Comparison of ENCODE assay signal across 30 cellular contexts in genomic region chr1:86938855-86939254, GRCh38. TPM values are rescaled to one million over a fixed set of nuclear protein-coding genes. Genes with fewer than 3 reads are reported as not detected.
A peak's percentile ranks its signal among the peaks of the same experiment; 100 is the strongest.
DNase-seq lines count a peak whose midpoint lies in the region; ATAC-seq, FAIRE-seq and TF ChIP-seq lines count a peak whose summit lies in the region.
"Had no signal": no experiment of that assay in that cellular context is flagged by ENCODE, and none has a peak within 500 bp of the region (broad histone marks: within the 10 kb centered on the region; RNA-seq: fewer than 3 reads in every experiment).

No MANE protein-coding gene starts in this region.

- POLR2A ChIA-PET in A549 (lab: Yijun Ruan, JAX) = no interaction called here
- POLR2A ChIA-PET in HEK293T (lab: Yijun Ruan, JAX) = no interaction called here

- H3K4me3 Mint-ChIP-seq in GM23338 = peak overlapping the region; percentile 44
- H3K4me3 Mint-ChIP-seq in endodermal cell = no peak overlapping the region
- H3K4me3 Mint-ChIP-seq: activated CD8-positive, alpha-beta T cell treated with anti-CD3 and anti-CD28 coated beads for 36 hours; activated naive CD4-positive, alpha-beta T cell treated with anti-CD3 and anti-CD28 coated beads, Interleukin-2, amount 50 U/mL, for 24 hours; CD4-positive, CD25-positive, alpha-beta regulatory T cell; effector memory CD8-positive, alpha-beta T cell; HFFc6; neural progenitor cell had no signal

- H3K36me3 ChIP-seq in GM23338 (ENCODE audit: insufficient read depth) (no peaks in the 10 kb centered on the region), OCI-LY1 (ENCODE audit: insufficient read depth, low read length) (no peaks in the 10 kb centered on the region), endodermal cell (ENCODE audit: control insufficient read depth, insufficient read depth, low read length) (no peaks in the 10 kb centered on the region), trophoblast cell (ENCODE audit: control insufficient read depth in 1 of 2, insufficient read depth in 2 of 2, low read length in 2 of 2) (no peaks in the 10 kb centered on the region)
- H3K36me3 ChIP-seq: heart right ventricle, neural progenitor cell, SJSA1, upper lobe of right lung had no signal

- no peak overlapping the region for H2BK5ac ChIP-seq in trophoblast cell (ENCODE audit: low read depth, low read length, poor library complexity)

- H4K20me1 ChIP-seq in GM23338 (replicated peaks; ENCODE audit: insufficient read depth) (no peaks in the 10 kb centered on the region; the same call in 1 of the 2 replicates), OCI-LY1 (ENCODE audit: insufficient read depth, low read length) (no peaks in the 10 kb centered on the region)

- H3K4me1 ChIP-seq in A549 (peaks cover 14% of the 10 kb centered on the region; the same call in 2 of the 3 replicates), GM23338 (ENCODE audit: insufficient read depth) (peaks cover 35% of the 10 kb centered on the region), OCI-LY1 (ENCODE audit: insufficient read depth, low read length, severe bottlenecking) (peaks cover 49% of the 10 kb centered on the region), endodermal cell (ENCODE audit: control insufficient read depth, insufficient read depth, low read length) (no peaks in the 10 kb centered on the region), trophoblast cell (ENCODE audit: control insufficient read depth in 1 of 2, insufficient read depth in 2 of 2, low read length in 2 of 2) (no peaks in the 10 kb centered on the region)
- H3K4me1 ChIP-seq: parathyroid adenoma, SJSA1 had no signal

- peaks cover 5% of the 10 kb centered on the region for H3K27me3 Mint-ChIP-seq in GM23338 (ENCODE audit: insufficient read depth, low read depth, poor library complexity)
- H3K27me3 Mint-ChIP-seq in endodermal cell (ENCODE audit: insufficient read depth) = no peaks in the 10 kb centered on the region
- H3K27me3 Mint-ChIP-seq: activated CD8-positive, alpha-beta T cell treated with anti-CD3 and anti-CD28 coated beads for 36 hours; activated naive CD4-positive, alpha-beta T cell treated with anti-CD3 and anti-CD28 coated beads, Interleukin-2, amount 50 U/mL, for 24 hours; CD4-positive, CD25-positive, alpha-beta regulatory T cell; effector memory CD8-positive, alpha-beta T cell; IgD-negative memory B cell had no signal

- DNase-seq in A549 (ENCODE audit: low read depth in 1 of 2, low spot score in 1 of 2) (no peak), GM23338 (ENCODE audit: low spot score) (no peak), endodermal cell (no peak), NCI-H748 (lab: John Stamatoyannopoulos, UW; ENCODE audit: unreplicated experiment) (no peak), trophoblast cell (no peak), HEK293T (ENCODE audit: extremely low spot score) (no peak), putamen (ENCODE audit: low spot score) (no peak)
- DNase-seq: activated CD4-positive, alpha-beta T cell treated with anti-CD3 and anti-CD28 coated beads for 1 hour; activated CD8-positive, alpha-beta T cell treated with anti-CD3 and anti-CD28 coated beads for 36 hours; CD4-positive, CD25-positive, alpha-beta regulatory T cell; effector memory CD8-positive, alpha-beta T cell; heart right ventricle; HFFc6; NCI-H1092 treated with DMSO at 0.1 percent for 48 hours; NCI-H187 treated with DMSO at 0.1 percent for 48 hours; NCI-H526; right cardiac atrium; RPMI8226; stimulated activated CD4-positive, alpha-beta T cell treated with anti-CD3 and anti-CD28 coated beads, Interleukin-2, amount 100 ng/mL, for 48 hours; T-helper 1 cell; upper lobe of right lung had no signal

- H3K4me1 Mint-ChIP-seq in GM23338 (peaks cover 30% of the 10 kb centered on the region), endodermal cell (peaks cover 41% of the 10 kb centered on the region)

- H2AK5ac ChIP-seq in trophoblast cell (ENCODE audit: low read length) = no peak overlapping the region

- TF ChIP-seq POLR2A in A549 (IDR thresholded peaks at IDR 0.05; ENCODE audit: low read length) = no peak

- peak overlapping the region; percentile 76; the same call in 1 of the 2 replicates for H3K27ac Mint-ChIP-seq in GM23338
- H3K27ac Mint-ChIP-seq in endodermal cell = peak overlapping the region; percentile 20
- H3K27ac Mint-ChIP-seq: activated CD8-positive, alpha-beta T cell treated with anti-CD3 and anti-CD28 coated beads for 36 hours; activated naive CD4-positive, alpha-beta T cell treated with anti-CD3 and anti-CD28 coated beads, Interleukin-2, amount 50 U/mL, for 24 hours; activated T-helper 2 cell treated with anti-CD3 and anti-CD28 coated beads, Interferon-gamma antibody, Interleukin-2, Interleukin-4, amounts not matched to agents 10 μg/mL and 5 μg/mL and 100 μg/mL, durations not matched to agents 14 hours and 24 hours and 36 hours; effector memory CD8-positive, alpha-beta T cell; HFFc6; IgD-negative memory B cell; neural progenitor cell had no signal

- H3F3A ChIP-seq in GM23338 (replicated peaks; ENCODE audit: low read depth) (no peaks in the 10 kb centered on the region), OCI-LY1 (ENCODE audit: insufficient read depth, low read length) (no peaks in the 10 kb centered on the region)

- H2BK120ac ChIP-seq in trophoblast cell (ENCODE audit: insufficient read depth, low read length, poor library complexity) = no peak overlapping the region

- no peak overlapping the region for H3K4me3 ChIP-seq in A549
- H3K4me3 ChIP-seq in GM23338 = peak overlapping the region; percentile 32
- no peak overlapping the region for H3K4me3 ChIP-seq in OCI-LY1 (ENCODE audit: low read depth, low read length, poor library complexity, severe bottlenecking)
- no peak overlapping the region for H3K4me3 ChIP-seq in endodermal cell (ENCODE audit: low read length)
- no peak overlapping the region for H3K4me3 ChIP-seq in trophoblast cell (ENCODE audit: low read depth, low read length)
- H3K4me3 ChIP-seq: coronary artery, heart right ventricle, neural progenitor cell, SJSA1, upper lobe of right lung had no signal

- H4K8ac ChIP-seq in trophoblast cell (ENCODE audit: low read depth, low read length) = no peak overlapping the region

- CTCF ChIA-PET in A549 (lab: Yijun Ruan, JAX) = no interaction called here
- CTCF ChIA-PET in HEK293T (lab: Yijun Ruan, JAX) = no interaction called here

- H3K4me2 ChIP-seq in A549 (peak overlapping the region; percentile 14; the same call in 1 of the 3 replicates), GM23338 (peak overlapping the region; percentile 53), OCI-LY1 (ENCODE audit: low read length) (peak overlapping the region; percentile 28; the same call in 1 of the 2 replicates), trophoblast cell (ENCODE audit: low read length) (no peak overlapping the region)
- H3K4me2 ChIP-seq: neural progenitor cell had no signal

- no peak overlapping the region for H3K14ac ChIP-seq in trophoblast cell (ENCODE audit: low read length)

- no peak for TF ChIP-seq CTCF in A549 (IDR thresholded peaks at IDR 0.05)
- TF ChIP-seq CTCF in GM23338 (conservative IDR thresholded peaks at IDR 0.05; ENCODE audit: low read depth in 2 of 2) = no peak
- TF ChIP-seq CTCF in OCI-LY1 (IDR thresholded peaks at IDR 0.05; ENCODE audit: low read length) = no peak
- no peak for TF ChIP-seq CTCF in endodermal cell (conservative IDR thresholded peaks at IDR 0.05)

- no peak for TF ChIP-seq EP300 in A549 (IDR thresholded peaks at IDR 0.05)

- H3K9me3 Mint-ChIP-seq in GM23338 = no peaks in the 10 kb centered on the region
- H3K9me3 Mint-ChIP-seq in endodermal cell = no peaks in the 10 kb centered on the region
- H3K9me3 Mint-ChIP-seq: activated CD8-positive, alpha-beta T cell treated with anti-CD3 and anti-CD28 coated beads for 36 hours; activated naive CD4-positive, alpha-beta T cell treated with anti-CD3 and anti-CD28 coated beads, Interleukin-2, amount 50 U/mL, for 24 hours; activated T-helper 2 cell treated with anti-CD3 and anti-CD28 coated beads, Interferon-gamma antibody, Interleukin-2, Interleukin-4, amounts not matched to agents 10 μg/mL and 5 μg/mL and 100 μg/mL, durations not matched to agents 14 hours and 24 hours and 36 hours; CD4-positive, CD25-positive, alpha-beta regulatory T cell; effector memory CD8-positive, alpha-beta T cell; HFFc6; IgD-negative memory B cell had no signal

- H3K27ac ChIP-seq in A549 (no peak overlapping the region), GM23338 (ENCODE audit: low read depth) (no peak overlapping the region), OCI-LY1 (ENCODE audit: low read depth, low read length, poor library complexity, severe bottlenecking) (peak overlapping the region; percentile 37), endodermal cell (ENCODE audit: low read depth, low read length) (no peak overlapping the region), trophoblast cell (ENCODE audit: low read depth, low read length) (no peak overlapping the region)
- H3K27ac ChIP-seq: 22Rv1, coronary artery, heart right ventricle, neural progenitor cell, parathyroid adenoma, SJSA1, upper lobe of right lung had no signal

- TF ChIP-seq RAD21 in A549 (conservative IDR thresholded peaks at IDR 0.05 in 1 of 2, IDR thresholded peaks at IDR 0.05 in 1 of 2) = no peak

- H3K23ac ChIP-seq in trophoblast cell (ENCODE audit: low read length) = no peak overlapping the region

- FAIRE-seq in A549 (lab: Jason Lieb, UNC) = no peak

- WGBS in A549 (ENCODE audit: missing lambda C conversion rate) = 93% methylated on average over 2 of the region's 2 CpGs
- WGBS in endodermal cell (ENCODE audit: insufficient coverage in 1 of 2, insufficient read length in 1 of 2), 2 experiments = 71 to 86% methylated on average over 1 to 2 of the region's 2 CpGs
- no CpG with 5 or more reads among the region's 2 CpGs for WGBS in trophoblast cell (ENCODE audit: extremely low coverage, insufficient coverage, insufficient read length)

- no peak overlapping the region for H3K18ac ChIP-seq in trophoblast cell (ENCODE audit: low read length)

- H3K4ac ChIP-seq in trophoblast cell (ENCODE audit: low read depth, low read length) = no peak overlapping the region

- no peak overlapping the region for H4K91ac ChIP-seq in trophoblast cell (ENCODE audit: low read depth, low read length)

- H2AFZ ChIP-seq in GM23338 (no peak overlapping the region), OCI-LY1 (ENCODE audit: low read length) (no peak overlapping the region), trophoblast cell (ENCODE audit: insufficient read depth, low read length, poor library complexity) (no peak overlapping the region)
- H2AFZ ChIP-seq: neural progenitor cell, parathyroid adenoma had no signal

- no peak overlapping the region for H3K9ac ChIP-seq in OCI-LY1 (ENCODE audit: low read length)
- no peak overlapping the region for H3K9ac ChIP-seq in endodermal cell (ENCODE audit: extremely low read depth, low read length, poor library complexity, severe bottlenecking)
- no peak overlapping the region for H3K9ac ChIP-seq in trophoblast cell (ENCODE audit: low read length)
- H3K9ac ChIP-seq: neural progenitor cell, parathyroid adenoma had no signal

- H3K27me3 ChIP-seq in GM23338 (ENCODE audit: insufficient read depth) = no peaks in the 10 kb centered on the region
- H3K27me3 ChIP-seq in OCI-LY1 (ENCODE audit: insufficient read depth, low read length) = no peaks in the 10 kb centered on the region
- H3K27me3 ChIP-seq in endodermal cell (ENCODE audit: control insufficient read depth, insufficient read depth, low read length, poor library complexity, severe bottlenecking) = no peaks in the 10 kb centered on the region
- H3K27me3 ChIP-seq in trophoblast cell (ENCODE audit: insufficient read depth, low read length) = no peaks in the 10 kb centered on the region
- H3K27me3 ChIP-seq: heart right ventricle, neural progenitor cell, SJSA1, upper lobe of right lung had no signal

- H3K9me2 ChIP-seq in GM23338 (ENCODE audit: insufficient read depth) (no peaks in the 10 kb centered on the region), OCI-LY1 (ENCODE audit: low read depth, low read length) (no peaks in the 10 kb centered on the region)

- H3K36me3 Mint-ChIP-seq in GM23338 (ENCODE audit: low read depth) (no peaks in the 10 kb centered on the region), endodermal cell (ENCODE audit: low read depth) (no peaks in the 10 kb centered on the region)
- H3K36me3 Mint-ChIP-seq: CD4-positive, CD25-positive, alpha-beta regulatory T cell had no signal

- peaks cover 90% of the 10 kb centered on the region for H3K79me2 ChIP-seq in GM23338 (replicated peaks; ENCODE audit: insufficient read depth)
- H3K79me2 ChIP-seq in OCI-LY1 (ENCODE audit: insufficient read depth, low read length) = peaks cover 95% of the 10 kb centered on the region
- no peaks in the 10 kb centered on the region for H3K79me2 ChIP-seq in trophoblast cell (ENCODE audit: control insufficient read depth, insufficient read depth, low read length, poor library complexity)
- H3K79me2 ChIP-seq: parathyroid adenoma had no signal

- H3K9me3 ChIP-seq in A549 = no peaks in the 10 kb centered on the region
- no peaks in the 10 kb centered on the region for H3K9me3 ChIP-seq in OCI-LY1 (ENCODE audit: low read length)
- H3K9me3 ChIP-seq in endodermal cell (ENCODE audit: control insufficient read depth, low read length) = no peaks in the 10 kb centered on the region
- no peaks in the 10 kb centered on the region for H3K9me3 ChIP-seq in trophoblast cell (ENCODE audit: insufficient read depth, low read depth, low read length)
- H3K9me3 ChIP-seq: heart right ventricle, SJSA1, upper lobe of right lung had no signal

- H3K79me1 ChIP-seq in trophoblast cell (ENCODE audit: low read length) = no peaks in the 10 kb centered on the region

- H2BK12ac ChIP-seq in trophoblast cell (ENCODE audit: low read length) = no peak overlapping the region

- no peak overlapping the region for H4K12ac ChIP-seq in trophoblast cell (ENCODE audit: low read depth, low read length)

- no peak for ATAC-seq in A549
- ATAC-seq in GM23338 = no peak
- ATAC-seq: activated CD8-positive, alpha-beta T cell treated with anti-CD3 and anti-CD28 coated beads for 36 hours; effector memory CD8-positive, alpha-beta T cell; heart right ventricle; right cardiac atrium; upper lobe of right lung had no signal

RNA-seq across cellular contexts. Expression of gene HS2ST1, which starts 24.4 kb away (rescaled TPM):
- polyA plus RNA-seq in A549 (2011; rRNA removed) = 26.7 and 27.2 TPM in 2 replicates
- 3.9 and 4.6 TPM in 2 replicates for polyA plus RNA-seq in A549 (2012; cell fraction: cytosol; rRNA removed)
- polyA plus RNA-seq in A549 (2012; cell fraction: nucleus; rRNA removed) = 1.5 and 2.4 TPM in 2 replicates
- 13.5 to 15.7 TPM (median 15.3 TPM) in 3 replicates for polyA plus RNA-seq in A549 (2017; fragmentation: RNase III; extraction: RNeasy Plus Mini Kit Qiagen cat#74134 plus additional on column Dnase treatment)
- polyA minus RNA-seq in A549 (2011; rRNA and poly(A)+ RNA removed) = 9.2 and 12.9 TPM in 2 replicates
- 17.1 and 19.5 TPM in 2 replicates for total RNA-seq in GM23338 (2014; rRNA removed; shearing (Covaris generic))
- polyA plus RNA-seq in GM23338 (2016; fragmentation: Nextera tagmentation; extraction: Ambion mirVana) = 4.9 and 6.7 TPM in 2 replicates
- 10 to 100 TPM; 29.0 to 31.5 TPM for total RNA-seq in endodermal cell
- polyA plus RNA-seq in endodermal cell (2013, experiment 1 of 2) = 34.5 TPM
- polyA plus RNA-seq in endodermal cell (2013, experiment 2 of 2) = 28.2 TPM
- polyA plus RNA-seq in trophoblast cell (2013) = 15.2 and 15.5 TPM in 2 replicates

RNA-seq across cellular contexts. Expression of gene SELENOF, which starts 24.9 kb away (rescaled TPM):
- polyA plus RNA-seq in A549 (2011; rRNA removed) = 247 and 311 TPM in 2 replicates
- 83.8 and 85.4 TPM in 2 replicates for polyA plus RNA-seq in A549 (2012; cell fraction: cytosol; rRNA removed)
- polyA plus RNA-seq in A549 (2012; cell fraction: nucleus; rRNA removed) = 13.8 and 22.7 TPM in 2 replicates
- 165 to 170 TPM (median 166 TPM) in 3 replicates for polyA plus RNA-seq in A549 (2017; fragmentation: RNase III; extraction: RNeasy Plus Mini Kit Qiagen cat#74134 plus additional on column Dnase treatment)
- 38.0 and 50.8 TPM in 2 replicates for polyA minus RNA-seq in A549 (2011; rRNA and poly(A)+ RNA removed)
- 113 and 160 TPM in 2 replicates for total RNA-seq in GM23338 (2014; rRNA removed; shearing (Covaris generic))
- polyA plus RNA-seq in GM23338 (2016; fragmentation: Nextera tagmentation; extraction: Ambion mirVana) = 129 and 142 TPM in 2 replicates
- total RNA-seq in endodermal cell = 100 to 1,000 TPM; 140 to 166 TPM
- polyA plus RNA-seq in endodermal cell (2013, experiment 1 of 2) = 115 TPM
- polyA plus RNA-seq in endodermal cell (2013, experiment 2 of 2) = 117 TPM
- polyA plus RNA-seq in trophoblast cell (2013) = 136 and 140 TPM in 2 replicates
